ENCODE assay signal across 9 cellular contexts in genomic region chr2:75710220-75710576, GRCh38. TPM values are rescaled to one million over a fixed set of nuclear protein-coding genes. Genes with fewer than 3 reads are reported as not detected.
DNase-seq lines count a peak whose midpoint lies in the region; ATAC-seq, FAIRE-seq and TF ChIP-seq lines count a peak whose summit lies in the region.
"Had no signal": no experiment of that assay in that cellular context is flagged by ENCODE, and none has a peak within 500 bp of the region (broad histone marks: within the 10 kb centered on the region; RNA-seq: fewer than 3 reads in every experiment).

No MANE protein-coding gene starts in this region.

- peak overlapping the region; percentile 88 for H3K4me2 ChIP-seq in SK-N-SH

- DNase-seq in SK-N-SH (no peak), left colon (no peak), tibial artery (no peak), HTR-8/SVneo (ENCODE audit: insufficient read length, low spot score) (no peak)
- DNase-seq in activated naive CD8-positive, alpha-beta T cell treated with anti-CD3 and anti-CD28 coated beads, Interleukin-2, amount 50 U/mL, for 24 hours: no peak
- DNase-seq in effector CD4-positive, alpha-beta T cell: no peak

- H3K27me3 ChIP-seq in SK-N-SH (ENCODE audit: insufficient read depth) (no peaks in the 10 kb centered on the region), tibial artery (no peaks in the 10 kb centered on the region)

- peaks cover 3 to 11% of the 10 kb centered on the region in 2 experiments; a peak in 3 of 4 replicates for H3K4me1 ChIP-seq in SK-N-SH (ENCODE audit: control insufficient read depth in 1 of 2, insufficient read depth in 2 of 2, low read depth in 1 of 2, low read length in 1 of 2)
- H3K4me1 ChIP-seq in tibial artery: peaks cover 0 to 31% (median 8%) of the 10 kb centered on the region in 4 donors

- peak overlapping the region; percentile 96 for H2AFZ ChIP-seq in SK-N-SH (ENCODE audit: low read depth)

- peak overlapping the region; percentile 68 to 79 for H3K27ac ChIP-seq in SK-N-SH (ENCODE audit: low read depth in 2 of 2, low read length in 1 of 2)
- H3K27ac ChIP-seq in tibial artery: peak overlapping the region; percentile 83 to 89

- H3K36me3 ChIP-seq in SK-N-SH (replicated peaks in 1 of 2; ENCODE audit: control insufficient read depth in 1 of 2, insufficient read depth in 2 of 2, low read length in 1 of 2) (peaks cover 5 to 6% of the 10 kb centered on the region in 2 experiments), tibial artery (peaks cover under 1 to 5% (median 5%) of the 10 kb centered on the region in 3 donors)

- H3K4me3 ChIP-seq in SK-N-SH (ENCODE audit: low read depth in 2 of 2, low read length in 1 of 2): peak overlapping the region; percentile 66 to 71
- peak overlapping the region; percentile 61 to 68 for H3K4me3 ChIP-seq in tibial artery

- peaks cover 24% of the 10 kb centered on the region for H3K4me1 Mint-ChIP-seq in activated naive CD8-positive, alpha-beta T cell treated with anti-CD3 and anti-CD28 coated beads, Interleukin-2, amount 50 U/mL, for 24 hours

- no peak for ATAC-seq in SK-N-SH treated with all-trans-retinoic acid at 6 μM for 48 hours
- peak; percentile 41 for ATAC-seq in HG03354 (IDR thresholded peaks at IDR 0.05; ENCODE audit: poor library complexity, severe bottlenecking, unreplicated experiment)
- ATAC-seq in activated naive CD8-positive, alpha-beta T cell treated with anti-CD3 and anti-CD28 coated beads, Interleukin-2, amount 50 U/mL, for 24 hours: peak; percentile 53
- ATAC-seq in left colon: peak; percentile 52

- H4K20me1 ChIP-seq in SK-N-SH (ENCODE audit: insufficient read depth): no peaks in the 10 kb centered on the region

- TF ChIP-seq CTCF in SK-N-SH (IDR thresholded peaks at IDR 0.05) (no peak), tibial artery (IDR thresholded peaks at IDR 0.05) (no peak)

- H3K9me2 ChIP-seq in SK-N-SH: no peaks in the 10 kb centered on the region

- H3K4me3 Mint-ChIP-seq in activated naive CD8-positive, alpha-beta T cell treated with anti-CD3 and anti-CD28 coated beads, Interleukin-2, amount 50 U/mL, for 24 hours: peak overlapping the region; percentile 81

- H3K9me3 ChIP-seq in SK-N-SH: no peaks in the 10 kb centered on the region
- H3K9me3 ChIP-seq in tibial artery: no peaks in the 10 kb centered on the region

- no peak for TF ChIP-seq EP300 in SK-N-SH (IDR thresholded peaks at IDR 0.05; ENCODE audit: borderline replicate concordance in 1 of 2, low read depth in 1 of 2, low read length in 1 of 2)

- H3K9me3 Mint-ChIP-seq in activated naive CD8-positive, alpha-beta T cell treated with anti-CD3 and anti-CD28 coated beads, Interleukin-2, amount 50 U/mL, for 24 hours: no peaks in the 10 kb centered on the region

- peaks cover 7% of the 10 kb centered on the region for H3K36me3 Mint-ChIP-seq in activated naive CD8-positive, alpha-beta T cell treated with anti-CD3 and anti-CD28 coated beads, Interleukin-2, amount 50 U/mL, for 24 hours (ENCODE audit: low read depth)

- POLR2A ChIA-PET in SK-N-SH (lab: Yijun Ruan, JAX): no interaction called here

- intact Hi-C loops in left colon (cut with DNase I, micrococcal nuclease): no loop called here
- intact Hi-C loops in tibial artery (cut with DNase I; ENCODE audit: low total_unique reads): loop anchor here (10.0 kb wide), 1 partner anchor 65 kb away; the partner anchor contains the start of gene MRPL19

- H3K27me3 Mint-ChIP-seq in activated naive CD8-positive, alpha-beta T cell treated with anti-CD3 and anti-CD28 coated beads, Interleukin-2, amount 50 U/mL, for 24 hours: no peaks in the 10 kb centered on the region

- peak overlapping the region; percentile 72 for H3K9ac ChIP-seq in SK-N-SH

- no peak for FAIRE-seq in HTR-8/SVneo (lab: Jason Lieb, UNC)
- FAIRE-seq: endometrium had no signal

- no peak for TF ChIP-seq RAD21 in SK-N-SH (IDR thresholded peaks at IDR 0.05; ENCODE audit: low read length)

- H3F3A ChIP-seq in SK-N-SH (replicated peaks; ENCODE audit: insufficient read depth): peaks cover 13% of the 10 kb centered on the region

- peaks cover 17% of the 10 kb centered on the region for H3K79me2 ChIP-seq in SK-N-SH (ENCODE audit: insufficient read depth)

- WGBS in SK-N-SH (ENCODE audit: low lambda C conversion rate): 3% methylated on average over 12 of the region's 12 CpGs

- peak overlapping the region; percentile 94 for H3K27ac Mint-ChIP-seq in activated naive CD8-positive, alpha-beta T cell treated with anti-CD3 and anti-CD28 coated beads, Interleukin-2, amount 50 U/mL, for 24 hours

- CTCF ChIA-PET in SK-N-SH (lab: Yijun Ruan, JAX): interaction anchor here (1.1 kb wide), 1 partner anchor 1810 kb away, joined by 3 read pairs; no protein-coding TSS in a partner anchor

TF ChIP-seq in SK-N-SH, 30 proteins besides CTCF, POLR2A, EP300 and RAD21:
- TF ChIP-seq IRF3 (IDR thresholded peaks at IDR 0.05; ENCODE audit: low read depth, low read length) (no peak), FOXM1 (IDR thresholded peaks at IDR 0.05; ENCODE audit: low read depth) (no peak), POLR2AphosphoS5 (IDR thresholded peaks at IDR 0.05; ENCODE audit: low read depth, low read length) (no peak), NFIC (IDR thresholded peaks at IDR 0.05; ENCODE audit: borderline replicate concordance) (no peak), CHD2 (IDR thresholded peaks at IDR 0.05; ENCODE audit: low read length, partially characterized antibody) (no peak), RFX5 (IDR thresholded peaks at IDR 0.05; ENCODE audit: low read length) (no peak), EZH2phosphoT487 (IDR thresholded peaks at IDR 0.05; ENCODE audit: borderline replicate concordance, low read depth) (no peak), MAX (IDR thresholded peaks at IDR 0.05; ENCODE audit: low read depth) (no peak), FOSL2 (IDR thresholded peaks at IDR 0.05; ENCODE audit: borderline replicate concordance, low read depth) (no peak)

TF ChIP-seq in SK-N-SH treated with all-trans-retinoic acid at 6 μM for 48 hours, 23 proteins besides CTCF, POLR2A, EP300 and RAD21 (continues in another document):
- TF ChIP-seq SNAI2 (CRISPR knock-in tag; IDR thresholded peaks at IDR 0.05) (no peak), ZFP30 (CRISPR knock-in tag; IDR thresholded peaks at IDR 0.05) (no peak), OSR1 (CRISPR knock-in tag; IDR thresholded peaks at IDR 0.05) (no peak), GLIS3 (CRISPR knock-in tag; IDR thresholded peaks at IDR 0.05) (no peak), RARB (CRISPR knock-in tag; IDR thresholded peaks at IDR 0.05) (no peak), ZNF565 (CRISPR knock-in tag; conservative IDR thresholded peaks at IDR 0.05; ENCODE audit: low read depth) (no peak), TSHZ2 (CRISPR knock-in tag; IDR thresholded peaks at IDR 0.05) (no peak), ZFP3 (CRISPR knock-in tag; IDR thresholded peaks at IDR 0.05) (no peak), CSDC2 (CRISPR knock-in tag; IDR thresholded peaks at IDR 0.05) (no peak), ZC3H10 (CRISPR knock-in tag; IDR thresholded peaks at IDR 0.05) (no peak), CSRNP3 (CRISPR knock-in tag; IDR thresholded peaks at IDR 0.05) (no peak)

RNA-seq across cellular contexts. Expression of gene GCFC2, which starts 0.5 kb away (rescaled TPM):
- polyA plus RNA-seq in SK-N-SH (2012; rRNA removed): 7.7 and 8.9 TPM in 2 replicates
- polyA plus RNA-seq in SK-N-SH (2012; cell fraction: cytosol; rRNA removed): 8.0 and 11.2 TPM in 2 replicates
- polyA plus RNA-seq in SK-N-SH (2012; cell fraction: nucleus; rRNA removed): 15.1 and 16.8 TPM in 2 replicates
- total RNA-seq in left colon: 10 to 100 TPM; 16.4 to 18.4 TPM
